Comparison of ENCODE assay signal across 16 cellular contexts in the genomic region with DNA sequence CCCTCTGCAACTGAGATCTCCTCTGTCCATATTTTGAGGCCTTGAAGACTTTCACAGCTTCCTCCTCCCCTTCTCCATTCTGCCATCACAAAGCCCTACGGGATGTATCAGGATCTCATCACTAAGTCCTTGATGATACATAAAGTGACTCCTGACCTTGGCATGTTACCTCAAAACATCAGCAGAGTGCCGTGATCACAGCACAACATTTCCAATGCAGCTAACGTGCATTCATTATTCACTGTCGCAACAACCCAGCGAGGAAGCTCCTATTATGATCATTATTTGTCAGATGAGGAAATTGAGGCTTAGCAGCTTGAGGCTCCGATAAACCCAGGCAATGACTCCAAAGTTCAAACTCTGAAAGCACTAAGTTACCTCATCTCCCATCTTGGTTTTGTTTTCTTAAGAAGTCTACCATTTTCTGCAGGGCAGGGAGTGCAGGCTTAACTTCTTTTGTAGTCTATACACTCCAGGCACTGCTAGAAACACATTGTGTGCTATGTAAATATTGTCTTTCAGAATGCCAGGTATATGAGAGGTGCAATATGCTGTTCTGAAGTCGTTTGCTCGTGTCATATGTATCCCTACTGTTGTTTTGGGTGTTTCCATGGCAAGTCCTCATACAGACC.
"Had no signal": no experiment of that assay in that cellular context is flagged by ENCODE, and none has a peak within 500 bp of the region (broad histone marks: within the 10 kb centered on the region; RNA-seq: fewer than 3 reads in every experiment).

No MANE protein-coding gene starts in this region.

- H3K36me3 ChIP-seq: right lobe of liver had no signal

- H3K27ac ChIP-seq: lower lobe of right lung, parathyroid adenoma, right lobe of liver, stomach had no signal

- H3K4me1 ChIP-seq: lower lobe of right lung, parathyroid adenoma, right lobe of liver, stomach had no signal

- DNase-seq: activated CD4-positive, alpha-beta T cell treated with anti-CD3 and anti-CD28 coated beads for 36 hours; activated CD4-positive, alpha-beta T cell treated with anti-CD3 and anti-CD28 coated beads, Interleukin-2, amount 50 U/mL, for 48 hours; activated gamma-delta T cell treated with Interleukin-2 at 50 U/mL for 16 hours; amniotic stem cell; caudate nucleus; foreskin melanocyte; glutamatergic neuron; hypothalamus; lower lobe of right lung; right lobe of liver; stimulated activated CD4-positive, alpha-beta T cell treated with anti-CD3 and anti-CD28 coated beads, Interleukin-4, amount 100 ng/mL, for 1 hour; stomach had no signal

- H3K9me3 ChIP-seq: lower lobe of right lung, right lobe of liver, stomach had no signal

- H3K27me3 ChIP-seq: right lobe of liver, stomach had no signal

- H3K4me3 ChIP-seq: lower lobe of right lung, right lobe of liver, smooth muscle cell, stomach had no signal

- ATAC-seq: activated CD4-positive, alpha-beta T cell treated with anti-CD3 and anti-CD28 coated beads for 36 hours; lower lobe of right lung; natural killer cell treated with Interleukin-12 subunit alpha and Interleukin-12 subunit beta and Interleukin-15 and Interleukin-18, amount 100 ng/mL, for 72 hours; right lobe of liver; stimulated activated effector memory CD8-positive, alpha-beta T cell treated with anti-CD3 and anti-CD28 coated beads, Interleukin-12 subunit alpha, Interleukin-12 subunit beta, amount 100 ng/mL, for 72 hours had no signal
